ENCODE assay signal across 15 cellular contexts in genomic region chr2:170878061-170878460, GRCh38. TPM values are rescaled to one million over a fixed set of nuclear protein-coding genes. Genes with fewer than 3 reads are reported as not detected.
DNase-seq lines count a peak whose midpoint lies in the region; ATAC-seq, FAIRE-seq and TF ChIP-seq lines count a peak whose summit lies in the region.
"Had no signal": no experiment of that assay in that cellular context is flagged by ENCODE, and none has a peak within 500 bp of the region (broad histone marks: within the 10 kb centered on the region; RNA-seq: fewer than 3 reads in every experiment).

No MANE protein-coding gene starts in this region.

- in situ Hi-C loops in GM23248 (cut with MboI), result no loop called here

- H3K4me1 ChIP-seq in GM23248 (ENCODE audit: insufficient read depth) (peaks cover 6% of the 10 kb centered on the region; the same call in 1 of the 2 replicates), keratinocyte (ENCODE audit: control insufficient read depth, extremely low read depth, insufficient read depth, low read length) (peaks cover 11% of the 10 kb centered on the region)

- H3K27ac ChIP-seq in GM23248 (no peak overlapping the region), keratinocyte (ENCODE audit: control insufficient read depth, insufficient read depth, low read length) (no peak overlapping the region)
- H3K27ac ChIP-seq: coronary artery, esophagus muscularis mucosa, tibial nerve had no signal

- H3K9me3 ChIP-seq in GM23248 (ENCODE audit: low read depth) (no peaks in the 10 kb centered on the region), keratinocyte (ENCODE audit: control insufficient read depth, low read depth, low read length) (no peaks in the 10 kb centered on the region)
- H3K9me3 ChIP-seq: esophagus muscularis mucosa, tibial nerve had no signal

- H3K9me3 Mint-ChIP-seq in T-helper 1 cell treated with Interleukin-12 subunit alpha and Interleukin-12 subunit beta and Interleukin-4 antibody, amounts not matched to agents 30 μg/mL and 1 μg/mL, for 36 hours, result no peaks in the 10 kb centered on the region
- H3K9me3 Mint-ChIP-seq in activated T-helper 1 cell treated with anti-CD3 and anti-CD28 coated beads, Interleukin-12 subunit alpha, Interleukin-12 subunit beta, Interleukin-2, Interleukin-4 antibody, amounts not matched to agents 30 ng/mL and 10 ng/mL and 1 ng/mL, durations not matched to agents 14 hours and 24 hours and 36 hours, result no peaks in the 10 kb centered on the region
- H3K9me3 Mint-ChIP-seq in stimulated activated effector memory CD8-positive, alpha-beta T cell treated with anti-CD3 and anti-CD28 coated beads, Interleukin-12 subunit alpha, Interleukin-12 subunit beta, amount 100 ng/mL, for 72 hours, result no peaks in the 10 kb centered on the region
- H3K9me3 Mint-ChIP-seq: activated CD4-positive, alpha-beta memory T cell treated with anti-CD3 and anti-CD28 coated beads, Interleukin-2, amount 10 ng/mL, durations not matched to agents 7 days and 5 days had no signal

- H2AFZ ChIP-seq in GM23248, result no peak overlapping the region
- H2AFZ ChIP-seq in keratinocyte (ENCODE audit: control insufficient read depth, low read length), result no peak overlapping the region

- peaks cover 17% of the 10 kb centered on the region for H3K4me1 Mint-ChIP-seq in T-helper 1 cell treated with Interleukin-12 subunit alpha and Interleukin-12 subunit beta and Interleukin-4 antibody, amounts not matched to agents 30 μg/mL and 1 μg/mL, for 36 hours (ENCODE audit: low read depth)
- H3K4me1 Mint-ChIP-seq in activated T-helper 1 cell treated with anti-CD3 and anti-CD28 coated beads, Interleukin-12 subunit alpha, Interleukin-12 subunit beta, Interleukin-2, Interleukin-4 antibody, amounts not matched to agents 30 ng/mL and 10 ng/mL and 1 ng/mL, durations not matched to agents 14 hours and 24 hours and 36 hours (ENCODE audit: low read depth), result peaks cover 15% of the 10 kb centered on the region
- peaks cover 14% of the 10 kb centered on the region for H3K4me1 Mint-ChIP-seq in stimulated activated effector memory CD8-positive, alpha-beta T cell treated with anti-CD3 and anti-CD28 coated beads, Interleukin-12 subunit alpha, Interleukin-12 subunit beta, amount 100 ng/mL, for 72 hours

- no peaks in the 10 kb centered on the region for H3K9me2 ChIP-seq in GM23248 (ENCODE audit: insufficient read depth)

- intact Hi-C loops in activated T-helper 1 cell treated with anti-CD3 and anti-CD28 coated beads, Interleukin-12 subunit alpha, Interleukin-12 subunit beta, Interleukin-2, Interleukin-4 antibody, amounts not matched to agents 30 ng/mL and 10 ng/mL and 1 ng/mL, durations not matched to agents 14 hours and 24 hours and 36 hours (cut with micrococcal nuclease), result no loop called here

- H3K36me3 ChIP-seq in GM23248 (ENCODE audit: low read depth), result no peaks in the 10 kb centered on the region
- no peaks in the 10 kb centered on the region for H3K36me3 ChIP-seq in keratinocyte (ENCODE audit: control insufficient read depth in 2 of 2, extremely low read depth in 1 of 2, insufficient read depth in 2 of 2, low read length in 2 of 2)
- H3K36me3 ChIP-seq: esophagus muscularis mucosa, tibial nerve had no signal

- H3K79me2 ChIP-seq in GM23248 (ENCODE audit: insufficient read depth) (no peaks in the 10 kb centered on the region), keratinocyte (ENCODE audit: control insufficient read depth, insufficient read depth, low read length) (no peaks in the 10 kb centered on the region)

- H3K4me3 Mint-ChIP-seq in T-helper 1 cell treated with Interleukin-12 subunit alpha and Interleukin-12 subunit beta and Interleukin-4 antibody, amounts not matched to agents 30 μg/mL and 1 μg/mL, for 36 hours, result no peak overlapping the region
- H3K4me3 Mint-ChIP-seq in activated T-helper 1 cell treated with anti-CD3 and anti-CD28 coated beads, Interleukin-12 subunit alpha, Interleukin-12 subunit beta, Interleukin-2, Interleukin-4 antibody, amounts not matched to agents 30 ng/mL and 10 ng/mL and 1 ng/mL, durations not matched to agents 14 hours and 24 hours and 36 hours, result peak overlapping the region; percentile 46
- H3K4me3 Mint-ChIP-seq in stimulated activated effector memory CD8-positive, alpha-beta T cell treated with anti-CD3 and anti-CD28 coated beads, Interleukin-12 subunit alpha, Interleukin-12 subunit beta, amount 100 ng/mL, for 72 hours, result no peak overlapping the region
- H3K4me3 Mint-ChIP-seq: activated CD4-positive, alpha-beta memory T cell treated with anti-CD3 and anti-CD28 coated beads, Interleukin-2, amount 10 ng/mL, durations not matched to agents 7 days and 5 days had no signal

- H4K20me1 ChIP-seq in GM23248 (ENCODE audit: insufficient read depth), result no peaks in the 10 kb centered on the region
- H4K20me1 ChIP-seq in keratinocyte (ENCODE audit: control insufficient read depth, extremely low read depth, insufficient read depth, low read length), result no peaks in the 10 kb centered on the region

- peak; percentile 46 for FAIRE-seq in keratinocyte (lab: Jason Lieb, UNC)
- FAIRE-seq: D721Med had no signal

- ATAC-seq in stimulated activated effector memory CD8-positive, alpha-beta T cell treated with anti-CD3 and anti-CD28 coated beads, Interleukin-12 subunit alpha, Interleukin-12 subunit beta, amount 100 ng/mL, for 72 hours, result no peak

- H3K4me2 ChIP-seq in GM23248 (ENCODE audit: unreplicated experiment), result no peak overlapping the region
- H3K4me2 ChIP-seq in keratinocyte (ENCODE audit: control insufficient read depth, extremely low read depth, insufficient read depth, low read depth, low read length), result no peak overlapping the region

- DNase-seq in T-helper 1 cell (no peak), GM23248 (peak; percentile 62), keratinocyte (ENCODE audit: low read depth, low spot score) (no peak), GF-D8 (lab: John Stamatoyannopoulos, UW) (no peak), DMS 273 treated with DMSO at 0.1 percent for 48 hours (lab: John Stamatoyannopoulos, UW) (no peak)
- no peak for DNase-seq in activated T-helper 1 cell treated with anti-CD3 and anti-CD28 coated beads, Interleukin-12 subunit alpha, Interleukin-12 subunit beta, Interleukin-2, Interleukin-4 antibody, amounts not matched to agents 30 ng/mL and 10 ng/mL and 1 ng/mL, durations not matched to agents 14 hours and 24 hours and 36 hours (ENCODE audit: low spot score)
- no peak for DNase-seq in stimulated activated effector memory CD8-positive, alpha-beta T cell treated with anti-CD3 and anti-CD28 coated beads, Interleukin-12 subunit alpha, Interleukin-12 subunit beta, amount 100 ng/mL, for 72 hours (ENCODE audit: low spot score in 2 of 2)
- DNase-seq: 8988T; activated CD4-positive, alpha-beta memory T cell treated with anti-CD3 and anti-CD28 coated beads, Interleukin-2, amount 10 ng/mL, durations not matched to agents 7 days and 5 days; NCI-H1105 treated with DMSO at 0.1 percent for 48 hours had no signal

- dilution Hi-C loops in keratinocyte (cut with MboI; ENCODE audit: extremely low pct_ligation_motif_present, low sequenced_read_pairs), result no loop called here

- H3K27me3 ChIP-seq in GM23248 (replicated peaks; ENCODE audit: insufficient read depth), result peaks cover 16% of the 10 kb centered on the region
- no peaks in the 10 kb centered on the region for H3K27me3 ChIP-seq in keratinocyte (ENCODE audit: control insufficient read depth, extremely low read depth, insufficient read depth, low read length)
- H3K27me3 ChIP-seq: esophagus muscularis mucosa, tibial nerve had no signal

- H3F3A ChIP-seq in GM23248 (ENCODE audit: insufficient read depth), result 0 out of 2 replicates have a peak, but pooled peaks cover 8% of the 10 kb centered on the region

- no peaks in the 10 kb centered on the region for H3K36me3 Mint-ChIP-seq in T-helper 1 cell treated with Interleukin-12 subunit alpha and Interleukin-12 subunit beta and Interleukin-4 antibody, amounts not matched to agents 30 μg/mL and 1 μg/mL, for 36 hours (ENCODE audit: low read depth)
- no peaks in the 10 kb centered on the region for H3K36me3 Mint-ChIP-seq in activated T-helper 1 cell treated with anti-CD3 and anti-CD28 coated beads, Interleukin-12 subunit alpha, Interleukin-12 subunit beta, Interleukin-2, Interleukin-4 antibody, amounts not matched to agents 30 ng/mL and 10 ng/mL and 1 ng/mL, durations not matched to agents 14 hours and 24 hours and 36 hours (ENCODE audit: low read depth)
- H3K36me3 Mint-ChIP-seq in stimulated activated effector memory CD8-positive, alpha-beta T cell treated with anti-CD3 and anti-CD28 coated beads, Interleukin-12 subunit alpha, Interleukin-12 subunit beta, amount 100 ng/mL, for 72 hours, result no peaks in the 10 kb centered on the region

- no peaks in the 10 kb centered on the region for H3K9me1 ChIP-seq in keratinocyte (ENCODE audit: control insufficient read depth, extremely low read depth, insufficient read depth, low read length)

- peak overlapping the region; percentile 22 for H3K27ac Mint-ChIP-seq in T-helper 1 cell treated with Interleukin-12 subunit alpha and Interleukin-12 subunit beta and Interleukin-4 antibody, amounts not matched to agents 30 μg/mL and 1 μg/mL, for 36 hours
- no peak overlapping the region for H3K27ac Mint-ChIP-seq in activated T-helper 1 cell treated with anti-CD3 and anti-CD28 coated beads, Interleukin-12 subunit alpha, Interleukin-12 subunit beta, Interleukin-2, Interleukin-4 antibody, amounts not matched to agents 30 ng/mL and 10 ng/mL and 1 ng/mL, durations not matched to agents 14 hours and 24 hours and 36 hours
- no peak overlapping the region for H3K27ac Mint-ChIP-seq in stimulated activated effector memory CD8-positive, alpha-beta T cell treated with anti-CD3 and anti-CD28 coated beads, Interleukin-12 subunit alpha, Interleukin-12 subunit beta, amount 100 ng/mL, for 72 hours
- H3K27ac Mint-ChIP-seq: activated CD4-positive, alpha-beta memory T cell treated with anti-CD3 and anti-CD28 coated beads, Interleukin-2, amount 10 ng/mL, durations not matched to agents 7 days and 5 days had no signal

- H3K9ac ChIP-seq in GM23248 (no peak overlapping the region), keratinocyte (ENCODE audit: control insufficient read depth, extremely low read depth, insufficient read depth, low read length) (no peak overlapping the region)

- no peak for TF ChIP-seq CTCF in keratinocyte (optimal IDR thresholded peaks at IDR 0.05 in 1 of 3, IDR thresholded peaks at IDR 0.05 in 1 of 3, conservative IDR thresholded peaks at IDR 0.05 in 1 of 3; ENCODE audit: extremely low read depth in 1 of 3, insufficient read depth in 2 of 3, low read length in 3 of 3)

- peaks cover 18% of the 10 kb centered on the region for H3K27me3 Mint-ChIP-seq in T-helper 1 cell treated with Interleukin-12 subunit alpha and Interleukin-12 subunit beta and Interleukin-4 antibody, amounts not matched to agents 30 μg/mL and 1 μg/mL, for 36 hours (ENCODE audit: low read depth)
- peaks cover 10% of the 10 kb centered on the region for H3K27me3 Mint-ChIP-seq in activated T-helper 1 cell treated with anti-CD3 and anti-CD28 coated beads, Interleukin-12 subunit alpha, Interleukin-12 subunit beta, Interleukin-2, Interleukin-4 antibody, amounts not matched to agents 30 ng/mL and 10 ng/mL and 1 ng/mL, durations not matched to agents 14 hours and 24 hours and 36 hours (ENCODE audit: insufficient read depth)

- no peak overlapping the region for H3K4me3 ChIP-seq in GM23248
- H3K4me3 ChIP-seq in keratinocyte (ENCODE audit: control insufficient read depth in 2 of 3, extremely low read depth in 1 of 3, insufficient read depth in 2 of 3, low read depth in 1 of 3, low read length in 3 of 3), result no peak overlapping the region
- H3K4me3 ChIP-seq: coronary artery, esophagus muscularis mucosa, tibial nerve had no signal

RNA-seq across cellular contexts. Expression of gene GORASP2, which starts 51.0 kb away (rescaled TPM):
- total RNA-seq in GM23248 (2014; rRNA removed; shearing (Covaris generic)), result 47.6 and 70.4 TPM in 2 replicates
- polyA plus RNA-seq in GM23248 (2016; fragmentation: Nextera tagmentation; extraction: Ambion mirVana) (132 and 142 TPM in 2 replicates), keratinocyte (120 to 160 TPM (median 125 TPM) in 3 replicates)
- 99.5 and 104 TPM in 2 replicates for total RNA-seq in activated T-helper 1 cell treated with anti-CD3 and anti-CD28 coated beads, Interleukin-12 subunit alpha, Interleukin-12 subunit beta, Interleukin-2, Interleukin-4 antibody, amounts not matched to agents 30 ng/mL and 10 ng/mL and 1 ng/mL, durations not matched to agents 14 hours and 24 hours and 36 hours
- polyA plus RNA-seq in keratinocyte (2011; ENCODE audit: low read depth), result 24.0 TPM
- polyA plus RNA-seq in keratinocyte (2011; cell fraction: cytosol; rRNA removed), result 122 and 164 TPM in 2 replicates
- polyA plus RNA-seq in keratinocyte (2011; cell fraction: nucleus; rRNA removed), result 131 TPM in 2 replicates
- polyA plus RNA-seq in keratinocyte (2012; ENCODE audit: low replicate concordance), result 62.2 and 84.2 TPM in 2 replicates
- 91.1 to 102 TPM (median 98.5 TPM) in 3 replicates for polyA minus RNA-seq in keratinocyte
- polyA minus RNA-seq in keratinocyte (2011; cell fraction: cytosol; rRNA and poly(A)+ RNA removed), result 113 TPM
- polyA minus RNA-seq in keratinocyte (2011; cell fraction: nucleus; rRNA and poly(A)+ RNA removed), result 34.8 and 53.3 TPM in 2 replicates
